Comparison of ENCODE assay signal across 1 cellular context in genomic region chr1:217525773-217526490, GRCh38.
TF ChIP-seq lines count a peak whose summit lies in the region.

No MANE protein-coding gene starts in this region.

TF ChIP-seq in IMR-90, 13 proteins besides CTCF, POLR2A, EP300 and RAD21 (continued from another document):
- TF ChIP-seq, protein P1, sequence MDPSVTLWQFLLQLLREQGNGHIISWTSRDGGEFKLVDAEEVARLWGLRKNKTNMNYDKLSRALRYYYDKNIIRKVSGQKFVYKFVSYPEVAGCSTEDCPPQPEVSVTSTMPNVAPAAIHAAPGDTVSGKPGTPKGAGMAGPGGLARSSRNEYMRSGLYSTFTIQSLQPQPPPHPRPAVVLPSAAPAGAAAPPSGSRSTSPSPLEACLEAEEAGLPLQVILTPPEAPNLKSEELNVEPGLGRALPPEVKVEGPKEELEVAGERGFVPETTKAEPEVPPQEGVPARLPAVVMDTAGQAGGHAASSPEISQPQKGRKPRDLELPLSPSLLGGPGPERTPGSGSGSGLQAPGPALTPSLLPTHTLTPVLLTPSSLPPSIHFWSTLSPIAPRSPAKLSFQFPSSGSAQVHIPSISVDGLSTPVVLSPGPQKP (IDR thresholded peaks at IDR 0.05; ENCODE audit: borderline replicate concordance, low read depth, low read length) = no peak
- no peak for TF ChIP-seq USF2 (IDR thresholded peaks at IDR 0.05; ENCODE audit: low read depth, low read length)
- TF ChIP-seq SMC3 (IDR thresholded peaks at IDR 0.05; ENCODE audit: low read depth, low read length) = no peak
- no peak for TF ChIP-seq FOS (IDR thresholded peaks at IDR 0.05; ENCODE audit: low read depth, low read length)
- TF ChIP-seq RFX5 (IDR thresholded peaks at IDR 0.05; ENCODE audit: low read depth, low read length) = no peak
